In the genomic region with DNA sequence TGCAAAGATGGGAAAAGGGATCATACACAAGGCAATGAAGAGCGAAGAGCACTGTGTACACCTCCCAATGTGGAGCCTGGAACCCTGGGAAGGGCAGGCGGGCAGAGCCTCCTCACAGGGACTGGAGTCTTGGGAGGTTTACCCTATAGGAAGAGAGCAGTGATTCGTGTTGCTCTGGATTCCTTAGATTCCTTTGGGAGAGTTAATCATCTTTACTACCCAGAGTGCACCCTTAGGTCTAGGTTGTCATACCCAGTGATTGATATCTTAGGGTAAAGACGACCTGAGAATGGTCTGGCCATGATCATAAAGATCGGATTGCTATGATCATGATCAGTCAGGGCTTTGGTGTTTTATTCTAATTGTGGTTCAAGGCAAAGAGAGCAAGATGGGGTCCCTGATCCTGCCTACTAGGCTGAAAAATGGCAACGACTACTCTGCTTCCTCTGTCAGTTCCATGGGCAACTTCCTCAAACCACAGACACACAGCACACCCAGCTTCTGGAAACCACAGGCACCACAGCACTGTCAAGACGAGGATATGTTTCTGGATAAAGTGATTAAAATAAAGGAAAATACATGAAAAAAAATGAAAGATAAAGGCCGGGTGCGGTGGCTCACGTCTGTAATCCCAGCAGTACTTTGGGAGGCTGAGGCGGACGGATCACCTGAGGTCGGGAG, we compare ENCODE assay signal across 13 cellular contexts. TPM values are rescaled to one million over a fixed set of nuclear protein-coding genes. Genes with fewer than 3 reads are reported as not detected.
DNase-seq lines count a peak whose midpoint lies in the region; ATAC-seq and TF ChIP-seq lines count a peak whose summit lies in the region.
"Had no signal": no experiment of that assay in that cellular context is flagged by ENCODE, and none has a peak within 500 bp of the region (broad histone marks: within the 10 kb centered on the region; RNA-seq: fewer than 3 reads in every experiment).

No MANE protein-coding gene starts in this region.

- no peaks in the 10 kb centered on the region for H3K27me3 ChIP-seq in left ventricle myocardium inferior (ENCODE audit: low read depth)
- H3K27me3 ChIP-seq: gastroesophageal sphincter had no signal

- ATAC-seq in GM18517 (IDR thresholded peaks at IDR 0.05; ENCODE audit: unreplicated experiment), result no peak
- ATAC-seq: gastroesophageal sphincter had no signal

- H3K4me3 ChIP-seq in left ventricle myocardium inferior, result no peak overlapping the region
- H3K4me3 ChIP-seq: gastroesophageal sphincter, lung, thoracic aorta had no signal

- TF ChIP-seq CTCF in mesothelial cell of epicardium (IDR thresholded peaks at IDR 0.05; ENCODE audit: unreplicated experiment) (no peak), glutamatergic neuron (IDR thresholded peaks at IDR 0.05; ENCODE audit: partially characterized antibody, unreplicated experiment) (no peak), left ventricle myocardium inferior (IDR thresholded peaks at IDR 0.05; ENCODE audit: borderline replicate concordance) (no peak)

- DNase-seq in EH (ENCODE audit: low read depth) (peak; percentile 67), M059J (ENCODE audit: low read depth) (peak; percentile 46), mesothelial cell of epicardium (ENCODE audit: low spot score in 2 of 2, unreplicated experiment in 2 of 2) (no peak), glutamatergic neuron (no peak), caudate nucleus (lab: John Stamatoyannopoulos, UW) (no peak), left ventricle myocardium inferior (no peak)
- DNase-seq in activated T-helper 2 cell treated with anti-CD3 and anti-CD28 coated beads, Interferon-gamma antibody, Interleukin-2, Interleukin-4, amounts not matched to agents 10 μg/mL and 5 μg/mL and 100 μg/mL, durations not matched to agents 14 hours and 24 hours and 36 hours (ENCODE audit: low spot score), result no peak
- DNase-seq: activated gamma-delta T cell, NCI-H1417 had no signal

- no peaks in the 10 kb centered on the region for H3K9me3 Mint-ChIP-seq in activated T-helper 2 cell treated with anti-CD3 and anti-CD28 coated beads, Interferon-gamma antibody, Interleukin-2, Interleukin-4, amounts not matched to agents 10 μg/mL and 5 μg/mL and 100 μg/mL, durations not matched to agents 14 hours and 24 hours and 36 hours
- no peaks in the 10 kb centered on the region for H3K9me3 Mint-ChIP-seq in mesothelial cell of epicardium
- H3K9me3 Mint-ChIP-seq in glutamatergic neuron (ENCODE audit: unreplicated experiment), result no peaks in the 10 kb centered on the region

- no peaks in the 10 kb centered on the region for H3K4me1 ChIP-seq in left ventricle myocardium inferior
- H3K4me1 ChIP-seq: gastroesophageal sphincter had no signal

- no peak overlapping the region for H3K4me3 Mint-ChIP-seq in activated T-helper 2 cell treated with anti-CD3 and anti-CD28 coated beads, Interferon-gamma antibody, Interleukin-2, Interleukin-4, amounts not matched to agents 10 μg/mL and 5 μg/mL and 100 μg/mL, durations not matched to agents 14 hours and 24 hours and 36 hours (ENCODE audit: low read depth)
- H3K4me3 Mint-ChIP-seq in mesothelial cell of epicardium (peak overlapping the region; percentile 8), glutamatergic neuron (ENCODE audit: unreplicated experiment) (no peak overlapping the region)

- peak overlapping the region; percentile 33 for H3K27ac Mint-ChIP-seq in activated T-helper 2 cell treated with anti-CD3 and anti-CD28 coated beads, Interferon-gamma antibody, Interleukin-2, Interleukin-4, amounts not matched to agents 10 μg/mL and 5 μg/mL and 100 μg/mL, durations not matched to agents 14 hours and 24 hours and 36 hours
- H3K27ac Mint-ChIP-seq in mesothelial cell of epicardium (peak overlapping the region; percentile 91), glutamatergic neuron (ENCODE audit: unreplicated experiment) (no peak overlapping the region)

- H3K4me1 Mint-ChIP-seq in activated T-helper 2 cell treated with anti-CD3 and anti-CD28 coated beads, Interferon-gamma antibody, Interleukin-2, Interleukin-4, amounts not matched to agents 10 μg/mL and 5 μg/mL and 100 μg/mL, durations not matched to agents 14 hours and 24 hours and 36 hours (ENCODE audit: low read depth), result peaks cover 11% of the 10 kb centered on the region
- H3K4me1 Mint-ChIP-seq in mesothelial cell of epicardium (peaks cover 26% of the 10 kb centered on the region), glutamatergic neuron (ENCODE audit: low read depth, unreplicated experiment) (peaks cover 3% of the 10 kb centered on the region)

- intact Hi-C loops in activated T-helper 2 cell treated with anti-CD3 and anti-CD28 coated beads, Interferon-gamma antibody, Interleukin-2, Interleukin-4, amounts not matched to agents 10 μg/mL and 5 μg/mL and 100 μg/mL, durations not matched to agents 14 hours and 24 hours and 36 hours (cut with micrococcal nuclease), result no loop called here
- intact Hi-C loops in left ventricle myocardium inferior (cut with micrococcal nuclease), result no loop called here

- peaks cover 69% of the 10 kb centered on the region for H3K36me3 ChIP-seq in left ventricle myocardium inferior

- no peak overlapping the region for H3K27ac ChIP-seq in caudate nucleus (ENCODE audit: low read depth, low read length)
- H3K27ac ChIP-seq in left ventricle myocardium inferior (replicated peaks), result no peak overlapping the region
- H3K27ac ChIP-seq: gastroesophageal sphincter, thoracic aorta had no signal

- H3K9me3 ChIP-seq in left ventricle myocardium inferior (replicated peaks), result no peaks in the 10 kb centered on the region
- H3K9me3 ChIP-seq: gastroesophageal sphincter, thoracic aorta had no signal

- no peaks in the 10 kb centered on the region for H3K27me3 Mint-ChIP-seq in activated T-helper 2 cell treated with anti-CD3 and anti-CD28 coated beads, Interferon-gamma antibody, Interleukin-2, Interleukin-4, amounts not matched to agents 10 μg/mL and 5 μg/mL and 100 μg/mL, durations not matched to agents 14 hours and 24 hours and 36 hours (ENCODE audit: low read depth)
- no peaks in the 10 kb centered on the region for H3K27me3 Mint-ChIP-seq in mesothelial cell of epicardium (ENCODE audit: low read depth)
- H3K27me3 Mint-ChIP-seq in glutamatergic neuron (ENCODE audit: unreplicated experiment), result peaks cover 5% of the 10 kb centered on the region

- H3K36me3 Mint-ChIP-seq in activated T-helper 2 cell treated with anti-CD3 and anti-CD28 coated beads, Interferon-gamma antibody, Interleukin-2, Interleukin-4, amounts not matched to agents 10 μg/mL and 5 μg/mL and 100 μg/mL, durations not matched to agents 14 hours and 24 hours and 36 hours (ENCODE audit: low read depth), result peaks cover 69% of the 10 kb centered on the region
- H3K36me3 Mint-ChIP-seq in mesothelial cell of epicardium, result peaks cover 45% of the 10 kb centered on the region
- no peaks in the 10 kb centered on the region for H3K36me3 Mint-ChIP-seq in glutamatergic neuron (ENCODE audit: unreplicated experiment)

RNA-seq across cellular contexts. Expression of a gene that starts 20.4 kb away (rescaled TPM):
- 0.30 and 0.64 TPM in 2 replicates for total RNA-seq in M059J (2014; rRNA removed; shearing (Covaris generic))
- 1.1 and 2.9 TPM in 2 replicates for total RNA-seq in activated T-helper 2 cell treated with anti-CD3 and anti-CD28 coated beads, Interferon-gamma antibody, Interleukin-2, Interleukin-4, amounts not matched to agents 10 μg/mL and 5 μg/mL and 100 μg/mL, durations not matched to agents 14 hours and 24 hours and 36 hours
- total RNA-seq in mesothelial cell of epicardium (4.4 to 6.4 TPM (median 5.3 TPM) in 3 replicates), glutamatergic neuron (ENCODE audit: unreplicated experiment) (10.2 TPM), left ventricle myocardium inferior (2.4 TPM)

RNA-seq across cellular contexts. Expression of a gene that starts 38.9 kb away (rescaled TPM):
- total RNA-seq in M059J (2014; rRNA removed; shearing (Covaris generic)), result 73.0 and 75.4 TPM in 2 replicates
- 74.9 and 81.7 TPM in 2 replicates for total RNA-seq in activated T-helper 2 cell treated with anti-CD3 and anti-CD28 coated beads, Interferon-gamma antibody, Interleukin-2, Interleukin-4, amounts not matched to agents 10 μg/mL and 5 μg/mL and 100 μg/mL, durations not matched to agents 14 hours and 24 hours and 36 hours
- total RNA-seq in mesothelial cell of epicardium, result 47.8 to 57.4 TPM (median 50.5 TPM) in 3 replicates
- 58.5 TPM for total RNA-seq in glutamatergic neuron (ENCODE audit: unreplicated experiment)
- 52.8 TPM for total RNA-seq in left ventricle myocardium inferior

Comparison
In these comparisons a context has a peak if more than half of its experiments do, and no peak if none do; other contexts are left out.
1. DNase-seq: peak in EH (single experiment) and M059J (single experiment); none in activated T-helper 2 cell treated with anti-CD3 and anti-CD28 coated beads, Interferon-gamma antibody, Interleukin-2, Interleukin-4, amounts not matched to agents 10 μg/mL and 5 μg/mL and 100 μg/mL, durations not matched to agents 14 hours and 24 hours and 36 hours (single experiment), mesothelial cell of epicardium (0 of 2), glutamatergic neuron (single experiment), caudate nucleus (0 of 61) and left ventricle myocardium inferior (single experiment).